ENCODE assay signal across 9 cellular contexts in the genomic region with DNA sequence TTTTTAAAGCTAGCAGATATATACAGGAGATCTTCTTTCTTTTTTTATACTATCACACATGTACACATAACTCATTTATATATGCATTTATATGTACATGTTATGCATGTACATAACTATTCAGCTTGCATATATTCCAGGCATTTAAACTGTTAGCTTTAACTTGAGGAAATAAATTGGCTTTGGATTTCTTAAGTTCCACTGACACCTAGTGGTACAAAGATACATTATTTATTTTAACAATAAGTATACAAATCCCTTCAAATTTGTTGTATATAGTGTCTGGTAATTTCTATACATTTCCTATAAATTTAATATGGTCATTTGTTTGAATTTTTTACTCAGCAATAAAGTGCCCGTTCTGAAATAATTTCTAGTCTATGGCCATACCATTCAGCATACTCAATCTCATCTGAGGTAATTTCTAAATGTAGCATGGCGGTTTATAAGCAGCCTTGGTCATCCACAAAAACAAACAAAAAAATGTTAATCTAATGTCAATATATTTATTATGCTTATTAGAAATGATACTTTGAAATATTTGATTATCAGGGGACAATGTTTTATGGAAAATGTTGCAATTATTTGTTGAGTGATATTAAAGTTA. TPM values are rescaled to one million over a fixed set of nuclear protein-coding genes. Genes with fewer than 3 reads are reported as not detected.
DNase-seq lines count a peak whose midpoint lies in the region; ATAC-seq and TF ChIP-seq lines count a peak whose summit lies in the region.
"Had no signal": no experiment of that assay in that cellular context is flagged by ENCODE, and none has a peak within 500 bp of the region (broad histone marks: within the 10 kb centered on the region; RNA-seq: fewer than 3 reads in every experiment).

No MANE protein-coding gene starts in this region.

- intact Hi-C loops in PC-9 (cut with micrococcal nuclease; ENCODE audit: unreplicated experiment): loop anchor here (5.0 to 10.0 kb wide), 2 partner anchors 118 to 290 kb away; no protein-coding TSS in a partner anchor
- intact Hi-C loops in spleen (cut with DNase I; ENCODE audit: low total_unique reads): loop anchor here (10.0 kb wide), 1 partner anchor 110 kb away; no protein-coding TSS in a partner anchor
- intact Hi-C loops in right cardiac atrium (cut with DNase I): loop anchor here in 3 of 4 donors (10.0 kb wide), 3 partner anchors 120 to 270 kb away; no protein-coding TSS in a partner anchor

- WGBS in spleen, 5 donors: 89 to 97% (median 93%) methylated on average over 2 of the region's 2 CpGs
- 82% methylated on average over 2 of the region's 2 CpGs for WGBS in right cardiac atrium

- CTCF ChIA-PET in PC-9 (lab: Charles Lee): interaction anchor here (1.0 to 1.2 kb wide), 2 partner anchors 72 to 295 kb away, joined by 3 to 4 read pairs; no protein-coding TSS in a partner anchor

- no peaks in the 10 kb centered on the region for H3F3A ChIP-seq in PC-9 (ENCODE audit: insufficient read depth, low read depth)

- ATAC-seq in GM18870 (IDR thresholded peaks at IDR 0.05; ENCODE audit: unreplicated experiment) (no peak), right cardiac atrium (no peak), HG03139 (IDR thresholded peaks at IDR 0.05; ENCODE audit: unreplicated experiment) (no peak)

- no peaks in the 10 kb centered on the region for H3K9me2 ChIP-seq in PC-9 (ENCODE audit: insufficient read depth)

- H3K36me3 ChIP-seq in PC-9 (ENCODE audit: low read depth) (no peaks in the 10 kb centered on the region; the same call in 1 of the 2 replicates), spleen (peaks cover 0 to 100% (median 81%) of the 10 kb centered on the region in 6 donors)

- POLR2A ChIA-PET in PC-9 (lab: Charles Lee; ENCODE audit: unreplicated experiment): interaction anchor here (0.5 kb wide), 1 partner anchor 1890 kb away, joined by 4 read pairs; no protein-coding TSS in a partner anchor

- TF ChIP-seq POLR2A in spleen (IDR thresholded peaks at IDR 0.05): no peak

- H3K27ac ChIP-seq in PC-9 (no peak overlapping the region), spleen (no peak overlapping the region), right cardiac atrium (ENCODE audit: low read length) (no peak overlapping the region)

- H3K4me2 ChIP-seq in PC-9: no peak overlapping the region

- no TSS peak for BruUV-seq in PC-9 (replicated peaks; lab: Mats Ljungman, UMichigan)

- H3K4me1 ChIP-seq in PC-9 (replicated peaks; ENCODE audit: insufficient read depth) (no peaks in the 10 kb centered on the region), spleen (no peaks in the 10 kb centered on the region), right cardiac atrium (ENCODE audit: control insufficient read depth, insufficient read depth, low read length) (no peaks in the 10 kb centered on the region)

- 0 out of 2 replicates have a peak, but pooled peaks cover 3% of the 10 kb centered on the region for H3K79me2 ChIP-seq in PC-9 (ENCODE audit: low read depth)

- no peak overlapping the region for H3K4me3 ChIP-seq in PC-9
- H3K4me3 ChIP-seq in fibroblast of mammary gland (ENCODE audit: control insufficient read depth, low read depth, low read length): no peak overlapping the region
- no peak overlapping the region for H3K4me3 ChIP-seq in spleen
- H3K4me3 ChIP-seq in right cardiac atrium (ENCODE audit: low read length): no peak overlapping the region

- H3K9me3 ChIP-seq in PC-9 (ENCODE audit: insufficient read depth, low read depth) (no peaks in the 10 kb centered on the region), spleen (no peaks in the 10 kb centered on the region), right cardiac atrium (ENCODE audit: control insufficient read depth, low read length) (no peaks in the 10 kb centered on the region)

- TF ChIP-seq CTCF in PC-9 (conservative IDR thresholded peaks at IDR 0.05): peak; percentile 70
- peak; percentile 35 for TF ChIP-seq CTCF in fibroblast of mammary gland (conservative IDR thresholded peaks at IDR 0.05; ENCODE audit: control insufficient read depth, insufficient read depth, low read depth, low read length)
- peak in 6 of 11 experiments; percentile 14 to 44 (median 29) for TF ChIP-seq CTCF in spleen (IDR thresholded peaks at IDR 0.05 in 8 of 11, conservative IDR thresholded peaks at IDR 0.05 in 3 of 11)

- H4K20me1 ChIP-seq in PC-9 (ENCODE audit: insufficient read depth): no peaks in the 10 kb centered on the region

- H3K27me3 ChIP-seq in PC-9 (ENCODE audit: insufficient read depth, low read depth) (no peaks in the 10 kb centered on the region), spleen (replicated peaks in 1 of 7) (no peaks in the 10 kb centered on the region), right cardiac atrium (ENCODE audit: control insufficient read depth, insufficient read depth) (no peaks in the 10 kb centered on the region)

- no peak overlapping the region for H2AFZ ChIP-seq in PC-9

- DNase-seq in NCI-H2029 (lab: John Stamatoyannopoulos, UW) (peak; percentile 0), NCI-H2029 treated with DMSO at 0.1 percent for 48 hours (lab: John Stamatoyannopoulos, UW) (no peak), PC-9 (peak in 1 of 2 experiments; percentile 38), fibroblast of mammary gland (ENCODE audit: low read depth) (peak; percentile 65), spleen (no peak), right cardiac atrium (no peak)
- DNase-seq: NCI-H2081 had no signal

RNA-seq across cellular contexts. Expression of a gene that starts 11.6 kb away (rescaled TPM):
- 14.0 and 24.2 TPM in 2 replicates for total RNA-seq in PC-9 (2021)
- 10 to 100 TPM; 28.0 to 47.1 (median 38.7) TPM for total RNA-seq in spleen
- 10 to 100 TPM; 32.3 to 51.9 (median 37.9) TPM for polyA plus RNA-seq in spleen
- 10 to 100 TPM; 17.8 to 27.2 (median 18.5) TPM for total RNA-seq in right cardiac atrium
- 18.2 TPM for polyA plus RNA-seq in right cardiac atrium

RNA-seq across cellular contexts. Expression of a gene that starts 11.9 kb away (rescaled TPM):
- total RNA-seq in PC-9 (2021) (18.1 and 18.3 TPM in 2 replicates), spleen (100 to 1,000 TPM in 1 of 7 donors, 10 to 100 TPM in 6; 46.5 to 129 (median 73.2) TPM), right cardiac atrium (10 to 100 TPM; 17.6 to 22.5 (median 21.1) TPM)
- polyA plus RNA-seq in spleen (10 to 100 TPM in 1 of 3 donors, 1 to 10 TPM in 2; 7.8 to 12.7 (median 8.2) TPM), right cardiac atrium (9.1 TPM)

Comparison
In these comparisons a context has a peak if more than half of its experiments do, and no peak if none do; other contexts are left out.
1. DNase-seq: peak in NCI-H2029 (single experiment) and fibroblast of mammary gland (single experiment); none in NCI-H2029 treated with DMSO at 0.1 percent for 48 hours (single experiment), spleen (single experiment) and right cardiac atrium (0 of 3).
2. Peak in every context shown above with its lines, with median percentiles within 50 percentile points of each other: CTCF ChIP-seq.